32 cellular contexts compared by ENCODE assay signal in the genomic region with DNA sequence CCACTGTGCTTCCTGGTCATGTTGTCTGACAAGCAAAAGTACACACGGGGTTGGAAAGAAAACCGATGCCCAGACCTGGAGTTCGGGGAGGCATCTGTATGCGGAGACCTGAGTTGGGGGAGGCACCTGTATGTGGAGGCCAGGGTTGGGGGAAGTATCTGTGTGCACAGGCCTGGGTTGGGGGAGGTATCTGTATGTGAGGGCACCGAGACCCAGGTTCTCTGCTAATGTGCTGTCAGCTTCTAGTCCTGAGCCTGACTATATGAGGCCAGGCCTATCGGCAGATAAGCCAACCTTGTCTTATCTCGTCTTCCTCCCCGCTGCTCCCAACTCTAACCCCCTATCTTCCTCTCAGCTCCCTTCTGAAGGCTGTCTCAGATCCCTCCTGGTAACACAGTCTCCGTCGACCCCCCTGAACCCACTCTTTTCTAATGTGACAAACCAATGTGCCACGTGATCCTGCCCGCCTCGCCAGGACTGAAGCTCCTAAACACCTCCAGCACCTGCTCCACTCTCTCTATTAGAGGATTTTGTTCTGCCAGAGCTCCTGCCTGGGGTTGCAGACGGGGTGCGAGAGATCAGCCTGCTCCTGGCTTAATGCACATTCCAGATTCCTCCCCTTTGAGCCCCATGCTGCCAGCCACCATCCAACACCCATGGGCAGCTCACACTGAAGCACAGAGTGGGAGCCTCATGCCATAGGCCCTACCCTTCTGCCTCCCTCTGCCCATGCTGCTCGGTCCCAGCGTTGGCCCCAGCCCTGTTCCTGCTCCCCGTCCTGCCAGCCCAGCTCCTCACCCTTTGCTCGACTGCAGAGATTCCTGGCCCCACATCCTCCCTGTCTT.
"Had no signal": no experiment of that assay in that cellular context is flagged by ENCODE, and none has a peak within 500 bp of the region (broad histone marks: within the 10 kb centered on the region; RNA-seq: fewer than 3 reads in every experiment).

No MANE protein-coding gene starts in this region.

- H3K27me3 ChIP-seq: body of pancreas had no signal

- H3K4me3 ChIP-seq: body of pancreas had no signal

- H3K9me3 Mint-ChIP-seq: activated B cell treated with CpG ODN at 0.5 μM for 24 hours; activated CD8-positive, alpha-beta T cell treated with anti-CD3 and anti-CD28 coated beads for 36 hours; activated naive CD8-positive, alpha-beta T cell treated with anti-CD3 and anti-CD28 coated beads, Interleukin-2, amount 10 ng/mL, durations not matched to agents 7 days and 5 days; activated T-cell treated with anti-CD3 and anti-CD28 coated beads, Interleukin-2, amount 50 U/mL, for 72 hours; activated T-helper 17 cell treated with anti-CD3 and anti-CD28 coated beads, Interleukin-2, amount 50 U/mL, for 72 hours; T-cell had no signal

- H3K27ac Mint-ChIP-seq: activated B cell treated with CpG ODN at 0.5 μM for 24 hours; activated CD8-positive, alpha-beta T cell treated with anti-CD3 and anti-CD28 coated beads for 36 hours; activated naive CD8-positive, alpha-beta T cell treated with anti-CD3 and anti-CD28 coated beads, Interleukin-2, amount 10 ng/mL, durations not matched to agents 7 days and 5 days; activated T-cell treated with anti-CD3 and anti-CD28 coated beads, Interleukin-2, amount 50 U/mL, for 72 hours; activated T-helper 17 cell treated with anti-CD3 and anti-CD28 coated beads, Interleukin-2, amount 50 U/mL, for 72 hours; T-cell had no signal

- H3K4me1 Mint-ChIP-seq: activated naive CD8-positive, alpha-beta T cell treated with anti-CD3 and anti-CD28 coated beads, Interleukin-2, amount 10 ng/mL, durations not matched to agents 7 days and 5 days; activated T-helper 17 cell treated with anti-CD3 and anti-CD28 coated beads, Interleukin-2, amount 50 U/mL, for 72 hours had no signal

- H3K9me3 ChIP-seq: body of pancreas had no signal

- H3K27ac ChIP-seq: body of pancreas, KMS-11, RWPE1, VCaP had no signal

- H3K36me3 Mint-ChIP-seq: activated naive CD8-positive, alpha-beta T cell treated with anti-CD3 and anti-CD28 coated beads, Interleukin-2, amount 10 ng/mL, durations not matched to agents 7 days and 5 days; T-cell had no signal

- H3K4me1 ChIP-seq: body of pancreas had no signal

- DNase-seq: activated B cell treated with CpG ODN at 0.5 μM for 24 hours; activated CD4-positive, alpha-beta T cell treated with anti-CD3 and anti-CD28 coated beads for 4 hours; activated CD4-positive, alpha-beta T cell treated with anti-CD3 and anti-CD28 coated beads, Interleukin-2, amount 50 U/mL, for 4 hours; activated CD4-positive, CD25-positive, alpha-beta regulatory T cell treated with anti-CD3 and anti-CD28 coated beads, Interleukin-2, amount 50 U/mL, for 72 hours; activated CD8-positive, alpha-beta T cell treated with anti-CD3 and anti-CD28 coated beads for 36 hours; activated effector memory CD4-positive, alpha-beta T cell treated with anti-CD3 and anti-CD28 coated beads, Interleukin-2, amount 50 U/mL, for 16 hours; activated naive CD4-positive, alpha-beta T cell; activated naive CD4-positive, alpha-beta T cell treated with anti-CD3 and anti-CD28 coated beads, Interleukin-2, amount 50 U/mL, for 16 hours; activated naive CD8-positive, alpha-beta T cell treated with anti-CD3 and anti-CD28 coated beads, Interleukin-2, amount 10 ng/mL, durations not matched to agents 7 days and 5 days; activated T-cell treated with anti-CD3 and anti-CD28 coated beads, Interleukin-2, amount 50 U/mL, for 1 hour; activated T-cell treated with anti-CD3 and anti-CD28 coated beads, Interleukin-2, amount 50 U/mL, for 72 hours; body of pancreas; MM.1S; MV-4-11; NCI-H1092; NCI-H1436 treated with DMSO at 0.1 percent for 48 hours; NCI-H1694 treated with DMSO at 0.1 percent for 48 hours; NCI-H2029; NCI-H345; NCI-H524 treated with DMSO at 0.1 percent for 48 hours; NK-92 treated with Interleukin-12 subunit alpha and Interleukin-12 subunit beta, amount 100 ng/mL, for 24 hours; PC-3; SIG-M5; T-cell; T-helper 2 cell; T-helper 9 cell had no signal

- ATAC-seq: activated CD8-positive, alpha-beta T cell treated with anti-CD3 and anti-CD28 coated beads for 36 hours; activated T-cell treated with anti-CD3 and anti-CD28 coated beads, Interleukin-2, amount 50 U/mL, for 72 hours; activated T-helper 17 cell treated with anti-CD3 and anti-CD28 coated beads, Interleukin-2, amount 50 U/mL, for 72 hours; body of pancreas; PC-3; Right ventricle myocardium inferior; SK-N-SH treated with all-trans-retinoic acid at 6 μM for 48 hours; T-cell had no signal

- H3K4me3 Mint-ChIP-seq: activated B cell treated with CpG ODN at 0.5 μM for 24 hours; activated CD8-positive, alpha-beta T cell treated with anti-CD3 and anti-CD28 coated beads for 36 hours; activated naive CD8-positive, alpha-beta T cell treated with anti-CD3 and anti-CD28 coated beads, Interleukin-2, amount 10 ng/mL, durations not matched to agents 7 days and 5 days; activated T-cell treated with anti-CD3 and anti-CD28 coated beads, Interleukin-2, amount 50 U/mL, for 72 hours; activated T-helper 17 cell treated with anti-CD3 and anti-CD28 coated beads, Interleukin-2, amount 50 U/mL, for 72 hours; T-cell had no signal
